11 cellular contexts compared by ENCODE assay signal in the genomic region with DNA sequence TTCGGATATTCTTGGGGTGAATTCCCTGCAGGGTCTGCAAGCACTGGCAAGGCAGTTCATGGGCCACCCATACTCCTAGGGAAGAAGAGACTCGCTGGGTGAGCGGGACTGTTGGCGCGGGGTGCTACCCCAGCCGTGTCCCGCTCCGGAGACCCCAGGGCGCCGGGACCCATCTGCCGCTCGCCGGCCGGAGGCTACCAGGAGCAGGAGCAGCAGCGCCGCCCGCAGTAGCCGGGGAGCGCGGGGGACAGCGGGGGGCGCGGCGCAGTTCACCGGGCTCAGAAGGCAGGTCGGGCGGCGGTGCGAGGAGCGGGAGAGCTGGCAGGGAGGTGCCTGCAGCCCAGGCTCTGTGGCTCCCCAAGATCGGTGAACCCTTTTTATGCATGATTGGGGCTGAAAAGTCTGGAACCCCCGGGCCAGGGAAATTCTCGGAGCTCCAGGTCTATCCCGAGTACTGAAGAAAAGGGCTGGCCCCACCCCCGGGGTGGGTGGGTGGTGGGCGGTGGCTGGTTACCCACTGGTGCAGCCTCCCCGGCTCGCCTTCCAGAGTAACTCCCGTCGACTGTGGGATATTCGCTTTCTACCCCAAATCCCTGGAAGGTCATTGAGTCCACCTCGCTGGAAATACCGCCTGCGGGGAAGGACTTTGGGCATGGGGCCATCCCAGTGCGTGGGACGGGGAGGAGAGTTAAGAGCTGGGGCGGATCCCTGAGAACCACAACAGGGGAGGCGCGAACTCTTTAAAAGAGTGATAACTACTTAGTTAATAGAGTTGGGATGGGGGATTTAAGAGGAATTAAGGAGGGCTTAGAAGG. TPM values are rescaled to one million over a fixed set of nuclear protein-coding genes. Genes with fewer than 3 reads are reported as not detected.
A peak's percentile ranks its signal among the peaks of the same experiment; 100 is the strongest.
DNase-seq lines count a peak whose midpoint lies in the region; ATAC-seq and TF ChIP-seq lines count a peak whose summit lies in the region.
"Had no signal": no experiment of that assay in that cellular context is flagged by ENCODE, and none has a peak within 500 bp of the region (broad histone marks: within the 10 kb centered on the region; RNA-seq: fewer than 3 reads in every experiment).

No MANE protein-coding gene starts in this region.

- TF ChIP-seq CTCF in IMR-90 (conservative IDR thresholded peaks at IDR 0.05; ENCODE audit: low read depth, low read length): no peak
- no peak for TF ChIP-seq CTCF in dorsolateral prefrontal cortex (IDR thresholded peaks at IDR 0.05 in 54 of 56, conservative IDR thresholded peaks at IDR 0.05 in 2 of 56; ENCODE audit: low read depth in 1 of 56, partially characterized antibody in 56 of 56)
- no peak for TF ChIP-seq CTCF in suprapubic skin (IDR thresholded peaks at IDR 0.05)

- no peaks in the 10 kb centered on the region for H3K9me1 ChIP-seq in IMR-90 (ENCODE audit: insufficient read depth, low read length)

- no peak overlapping the region for H2BK15ac ChIP-seq in IMR-90 (ENCODE audit: low read depth, low read length)

- H3K36me3 ChIP-seq in IMR-90 (ENCODE audit: control insufficient read depth, insufficient read depth, low read length) (no peaks in the 10 kb centered on the region), suprapubic skin (no peaks in the 10 kb centered on the region)

- TF ChIP-seq POLR2A in IMR-90 (IDR thresholded peaks at IDR 0.05; ENCODE audit: low read depth, low read length): no peak
- no peak for TF ChIP-seq POLR2A in suprapubic skin (IDR thresholded peaks at IDR 0.05)

- H2BK5ac ChIP-seq in IMR-90 (ENCODE audit: low read depth, low read length, poor library complexity, severe bottlenecking): no peak overlapping the region

- H3K18ac ChIP-seq in IMR-90 (ENCODE audit: low read depth, low read length): no peak overlapping the region

- no peak overlapping the region for H2AK5ac ChIP-seq in IMR-90 (ENCODE audit: low read depth, low read length)

- no peak overlapping the region for H3K56ac ChIP-seq in IMR-90 (ENCODE audit: extremely low read depth, insufficient read depth, low read length)

- dilution Hi-C loops in IMR-90 (cut with HindIII; ENCODE audit: low sequenced_read_pairs, unreplicated experiment): no loop called here

- H4K20me1 ChIP-seq in IMR-90 (ENCODE audit: insufficient read depth, low read length): no peaks in the 10 kb centered on the region

- H3K9me3 ChIP-seq in IMR-90 (ENCODE audit: control insufficient read depth, insufficient read depth, low read length): no peaks in the 10 kb centered on the region
- H3K9me3 ChIP-seq in suprapubic skin: no peaks in the 10 kb centered on the region

- H2AK9ac ChIP-seq in IMR-90 (replicated peaks; ENCODE audit: low read depth, low read length, poor library complexity): no peak overlapping the region

- H2AFZ ChIP-seq in IMR-90 (replicated peaks; ENCODE audit: low read length, poor library complexity): no peak overlapping the region

- no peak for TF ChIP-seq RAD21 in IMR-90 (IDR thresholded peaks at IDR 0.05; ENCODE audit: low read length)

- in situ Hi-C loops in IMR-90 (cut with MboI; ENCODE audit: low sequenced_read_pairs): no loop called here

- no peak overlapping the region for H3K27ac ChIP-seq in IMR-90 (ENCODE audit: insufficient read depth, low read length)
- H3K27ac ChIP-seq in dorsolateral prefrontal cortex: no peak overlapping the region
- H3K27ac ChIP-seq in suprapubic skin: no peak overlapping the region

- no peak overlapping the region for H2BK120ac ChIP-seq in IMR-90 (ENCODE audit: low read depth, low read length)

- POLR2A ChIA-PET in IMR-90 (lab: Charles Lee; ENCODE audit: unreplicated experiment): no interaction called here
- POLR2A ChIA-PET in activated CD4-positive, alpha-beta memory T cell treated with anti-CD3 and anti-CD28 coated beads for 36 hours (lab: Charles Lee): no interaction called here

- H3K4me3 ChIP-seq in IMR-90 (ENCODE audit: insufficient read depth, low read depth, low read length): peak overlapping the region; percentile 1; the same call in 1 of the 2 replicates
- H3K4me3 ChIP-seq in dorsolateral prefrontal cortex: peak overlapping the region in 41 of 59 donors; percentile 3 to 54 (median 28)
- H3K4me3 ChIP-seq in suprapubic skin: peak overlapping the region; percentile 39

- no peaks in the 10 kb centered on the region for H3K36me3 Mint-ChIP-seq in activated CD4-positive, alpha-beta memory T cell treated with anti-CD3 and anti-CD28 coated beads for 36 hours

- no peak overlapping the region for H4K8ac ChIP-seq in IMR-90 (ENCODE audit: low read depth in 2 of 2, low read length in 2 of 2)

- H3K4ac ChIP-seq in IMR-90 (ENCODE audit: low read depth, low read length): no peak overlapping the region

- TF ChIP-seq EP300 in suprapubic skin (IDR thresholded peaks at IDR 0.05): no peak

- no peak overlapping the region for H3K27ac Mint-ChIP-seq in activated CD4-positive, alpha-beta memory T cell treated with anti-CD3 and anti-CD28 coated beads for 36 hours

- no peak for DNase-seq in IMR-90
- DNase-seq in dorsolateral prefrontal cortex: no peak
- DNase-seq in left lobe of liver (ENCODE audit: low spot score): no peak
- DNase-seq in suprapubic skin (ENCODE audit: low spot score in 2 of 2): no peak
- DNase-seq in epidermal melanocyte (ENCODE audit: insufficient read length, low spot score): no peak
- no peak for DNase-seq in activated CD4-positive, alpha-beta memory T cell treated with anti-CD3 and anti-CD28 coated beads for 36 hours
- DNase-seq in amygdala (lab: John Stamatoyannopoulos, UW): no peak
- DNase-seq: activated CD4-positive, CD25-positive, alpha-beta regulatory T cell; stimulated activated CD4-positive, alpha-beta T cell treated with anti-CD3 and anti-CD28 coated beads, Interleukin-2, amount 100 ng/mL, for 48 hours had no signal

- H3K4me1 ChIP-seq in IMR-90 (ENCODE audit: control insufficient read depth, insufficient read depth, low read length) (no peaks in the 10 kb centered on the region), suprapubic skin (peaks cover 9% of the 10 kb centered on the region)

- CTCF ChIA-PET in IMR-90 (lab: Yijun Ruan, JAX): no interaction called here
- CTCF ChIA-PET in activated CD4-positive, alpha-beta memory T cell treated with anti-CD3 and anti-CD28 coated beads for 36 hours (lab: Charles Lee): no interaction called here

- H3K27me3 Mint-ChIP-seq in activated CD4-positive, alpha-beta memory T cell treated with anti-CD3 and anti-CD28 coated beads for 36 hours: peaks cover 16% of the 10 kb centered on the region

- no peak overlapping the region for H3K4me3 Mint-ChIP-seq in activated CD4-positive, alpha-beta memory T cell treated with anti-CD3 and anti-CD28 coated beads for 36 hours

- no peak overlapping the region for H3K9ac ChIP-seq in IMR-90 (ENCODE audit: low read depth, low read length)

- WGBS in IMR-90 (ENCODE audit: extremely low coverage in 2 of 2, insufficient read length in 1 of 2), 2 experiments: 5% methylated on average over 27 of the region's 49 CpGs; no CpG with 5 or more reads in 1 of the 2 experiments
- 8% methylated on average over 42 of the region's 49 CpGs for WGBS in suprapubic skin

- no peaks in the 10 kb centered on the region for H3K4me1 Mint-ChIP-seq in activated CD4-positive, alpha-beta memory T cell treated with anti-CD3 and anti-CD28 coated beads for 36 hours (ENCODE audit: low read depth)

- peaks cover 54% of the 10 kb centered on the region for H3K27me3 ChIP-seq in IMR-90 (ENCODE audit: control insufficient read depth, insufficient read depth, low read length)
- H3K27me3 ChIP-seq in dorsolateral prefrontal cortex: peaks cover 0 to 75% (median 33%) of the 10 kb centered on the region in 45 donors
- H3K27me3 ChIP-seq in suprapubic skin: peaks cover 55% of the 10 kb centered on the region

- BruUV-seq in IMR-90 (replicated peaks; lab: Mats Ljungman, UMichigan): no TSS peak

- no peak overlapping the region for H3K23ac ChIP-seq in IMR-90 (ENCODE audit: low read depth, low read length)

- no peaks in the 10 kb centered on the region for H3K9me3 Mint-ChIP-seq in activated CD4-positive, alpha-beta memory T cell treated with anti-CD3 and anti-CD28 coated beads for 36 hours

- no peak overlapping the region for H3K14ac ChIP-seq in IMR-90 (replicated peaks; ENCODE audit: low read depth, low read length)

- intact Hi-C loops in IMR-90 (cut with micrococcal nuclease): no loop called here
- intact Hi-C loops in dorsolateral prefrontal cortex (cut with DNase I): no loop called here
- intact Hi-C loops in activated CD4-positive, alpha-beta memory T cell treated with anti-CD3 and anti-CD28 coated beads for 36 hours (cut with micrococcal nuclease): no loop called here

- no peak overlapping the region for H4K91ac ChIP-seq in IMR-90 (ENCODE audit: insufficient read depth, low read depth, low read length)

- peak overlapping the region; percentile 51; the same call in 1 of the 2 replicates for H3K4me2 ChIP-seq in IMR-90 (ENCODE audit: low read depth, low read length)

- H3K79me1 ChIP-seq in IMR-90 (ENCODE audit: low read depth in 1 of 2, low read length in 2 of 2): no peaks in the 10 kb centered on the region

- ATAC-seq in IMR-90 (ENCODE audit: low read depth) (peak; percentile 66), left lobe of liver (peak; percentile 39), GM21367 (IDR thresholded peaks at IDR 0.05; ENCODE audit: unreplicated experiment) (no peak)

- H2BK20ac ChIP-seq in IMR-90 (ENCODE audit: low read depth, low read length): no peak overlapping the region

- H4K5ac ChIP-seq in IMR-90 (ENCODE audit: low read depth, low read length): no peak overlapping the region

RNA-seq across cellular contexts. Expression of gene PF4, which starts 37.6 kb away (rescaled TPM):
- total RNA-seq in IMR-90 (2012; rRNA removed) (not detected in 2 replicates), dorsolateral prefrontal cortex (1 to 10 TPM in 15 of 120 experiments, under 1 TPM in 3, not detected in 102; 0.84 to 2.7 (median 1.2) TPM), left lobe of liver (1.3 TPM), suprapubic skin (not detected)
- polyA plus RNA-seq in IMR-90 (2012; rRNA removed): not detected in 2 replicates
- not detected in 2 replicates for polyA plus RNA-seq in IMR-90 (2012; cell fraction: cytosol; rRNA removed)
- polyA plus RNA-seq in IMR-90 (2012; cell fraction: nucleus; rRNA removed; ENCODE audit: low replicate concordance): not detected in 2 replicates
- not detected for total RNA-seq in activated CD4-positive, alpha-beta memory T cell treated with anti-CD3 and anti-CD28 coated beads for 36 hours
- total RNA-seq: NCI-H460 had no signal

RNA-seq across cellular contexts. Expression of gene PPBP, which starts 43.7 kb away (rescaled TPM):
- total RNA-seq in IMR-90 (2012; rRNA removed) (not detected in 2 replicates), dorsolateral prefrontal cortex (1 to 10 TPM in 39 of 120 experiments, under 1 TPM in 16, not detected in 65; 0.62 to 5.9 (median 1.3) TPM), left lobe of liver (1.4 TPM), suprapubic skin (not detected)
- polyA plus RNA-seq in IMR-90 (2012; rRNA removed): not detected in 2 replicates
- polyA plus RNA-seq in IMR-90 (2012; cell fraction: cytosol; rRNA removed): not detected in 2 replicates
- polyA plus RNA-seq in IMR-90 (2012; cell fraction: nucleus; rRNA removed; ENCODE audit: low replicate concordance): not detected in 2 replicates
- not detected for total RNA-seq in activated CD4-positive, alpha-beta memory T cell treated with anti-CD3 and anti-CD28 coated beads for 36 hours
- total RNA-seq: NCI-H460 had no signal

RNA-seq across cellular contexts. Expression of gene CXCL5, which starts 54.2 kb away (rescaled TPM):
- total RNA-seq in IMR-90 (2012; rRNA removed) (not detected in 2 replicates), dorsolateral prefrontal cortex (1 to 10 TPM in 38 of 120 experiments, under 1 TPM in 81, not detected in 1; 0.18 to 3.4 (median 0.81) TPM), left lobe of liver (not detected), suprapubic skin (not detected)
- polyA plus RNA-seq in IMR-90 (2012; rRNA removed): 0.14 and 0.22 TPM in 2 replicates
- 0.11 and 0.18 TPM in 2 replicates for polyA plus RNA-seq in IMR-90 (2012; cell fraction: cytosol; rRNA removed)
- 0.04 and 0.05 TPM in 2 replicates for polyA plus RNA-seq in IMR-90 (2012; cell fraction: nucleus; rRNA removed; ENCODE audit: low replicate concordance)
- not detected for total RNA-seq in activated CD4-positive, alpha-beta memory T cell treated with anti-CD3 and anti-CD28 coated beads for 36 hours
